In the genomic region with DNA sequence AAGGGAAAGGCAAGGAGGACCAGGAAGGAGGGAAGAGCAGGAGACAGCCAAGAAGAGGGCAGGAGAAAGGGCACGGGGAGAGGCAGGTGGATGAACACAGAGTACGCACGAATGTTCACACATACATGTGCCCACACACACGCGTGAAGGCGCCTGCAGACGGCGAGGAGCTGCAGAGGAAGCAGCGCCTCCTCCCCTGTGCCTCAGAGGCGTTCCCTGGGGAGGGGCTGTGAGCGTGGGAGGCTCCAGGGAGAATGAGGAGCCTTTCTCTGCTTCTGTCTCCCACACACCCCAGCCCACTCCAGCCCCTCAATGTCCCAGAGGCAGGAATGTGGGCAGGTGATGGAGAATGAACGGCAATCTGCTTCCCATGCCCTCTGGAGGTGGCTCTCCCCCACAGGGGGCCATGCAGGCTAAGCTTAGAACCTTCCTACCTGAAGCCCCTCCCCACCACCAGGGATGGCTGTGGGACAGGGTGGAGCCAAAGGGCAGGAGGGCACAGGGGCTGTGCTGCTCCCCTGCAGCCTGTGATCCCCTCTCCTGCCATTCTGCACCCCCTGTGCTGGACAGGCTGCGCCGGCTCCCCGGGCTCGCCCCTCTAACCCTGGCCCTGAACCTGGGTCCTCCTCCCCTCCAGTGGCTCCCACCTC, we compare ENCODE assay signal across 1 cellular context.
TF ChIP-seq lines count a peak whose summit lies in the region.

No MANE protein-coding gene starts in this region.

TF ChIP-seq in GM23338, 12 proteins besides CTCF, POLR2A, EP300 and RAD21:
- TF ChIP-seq, protein P1, sequence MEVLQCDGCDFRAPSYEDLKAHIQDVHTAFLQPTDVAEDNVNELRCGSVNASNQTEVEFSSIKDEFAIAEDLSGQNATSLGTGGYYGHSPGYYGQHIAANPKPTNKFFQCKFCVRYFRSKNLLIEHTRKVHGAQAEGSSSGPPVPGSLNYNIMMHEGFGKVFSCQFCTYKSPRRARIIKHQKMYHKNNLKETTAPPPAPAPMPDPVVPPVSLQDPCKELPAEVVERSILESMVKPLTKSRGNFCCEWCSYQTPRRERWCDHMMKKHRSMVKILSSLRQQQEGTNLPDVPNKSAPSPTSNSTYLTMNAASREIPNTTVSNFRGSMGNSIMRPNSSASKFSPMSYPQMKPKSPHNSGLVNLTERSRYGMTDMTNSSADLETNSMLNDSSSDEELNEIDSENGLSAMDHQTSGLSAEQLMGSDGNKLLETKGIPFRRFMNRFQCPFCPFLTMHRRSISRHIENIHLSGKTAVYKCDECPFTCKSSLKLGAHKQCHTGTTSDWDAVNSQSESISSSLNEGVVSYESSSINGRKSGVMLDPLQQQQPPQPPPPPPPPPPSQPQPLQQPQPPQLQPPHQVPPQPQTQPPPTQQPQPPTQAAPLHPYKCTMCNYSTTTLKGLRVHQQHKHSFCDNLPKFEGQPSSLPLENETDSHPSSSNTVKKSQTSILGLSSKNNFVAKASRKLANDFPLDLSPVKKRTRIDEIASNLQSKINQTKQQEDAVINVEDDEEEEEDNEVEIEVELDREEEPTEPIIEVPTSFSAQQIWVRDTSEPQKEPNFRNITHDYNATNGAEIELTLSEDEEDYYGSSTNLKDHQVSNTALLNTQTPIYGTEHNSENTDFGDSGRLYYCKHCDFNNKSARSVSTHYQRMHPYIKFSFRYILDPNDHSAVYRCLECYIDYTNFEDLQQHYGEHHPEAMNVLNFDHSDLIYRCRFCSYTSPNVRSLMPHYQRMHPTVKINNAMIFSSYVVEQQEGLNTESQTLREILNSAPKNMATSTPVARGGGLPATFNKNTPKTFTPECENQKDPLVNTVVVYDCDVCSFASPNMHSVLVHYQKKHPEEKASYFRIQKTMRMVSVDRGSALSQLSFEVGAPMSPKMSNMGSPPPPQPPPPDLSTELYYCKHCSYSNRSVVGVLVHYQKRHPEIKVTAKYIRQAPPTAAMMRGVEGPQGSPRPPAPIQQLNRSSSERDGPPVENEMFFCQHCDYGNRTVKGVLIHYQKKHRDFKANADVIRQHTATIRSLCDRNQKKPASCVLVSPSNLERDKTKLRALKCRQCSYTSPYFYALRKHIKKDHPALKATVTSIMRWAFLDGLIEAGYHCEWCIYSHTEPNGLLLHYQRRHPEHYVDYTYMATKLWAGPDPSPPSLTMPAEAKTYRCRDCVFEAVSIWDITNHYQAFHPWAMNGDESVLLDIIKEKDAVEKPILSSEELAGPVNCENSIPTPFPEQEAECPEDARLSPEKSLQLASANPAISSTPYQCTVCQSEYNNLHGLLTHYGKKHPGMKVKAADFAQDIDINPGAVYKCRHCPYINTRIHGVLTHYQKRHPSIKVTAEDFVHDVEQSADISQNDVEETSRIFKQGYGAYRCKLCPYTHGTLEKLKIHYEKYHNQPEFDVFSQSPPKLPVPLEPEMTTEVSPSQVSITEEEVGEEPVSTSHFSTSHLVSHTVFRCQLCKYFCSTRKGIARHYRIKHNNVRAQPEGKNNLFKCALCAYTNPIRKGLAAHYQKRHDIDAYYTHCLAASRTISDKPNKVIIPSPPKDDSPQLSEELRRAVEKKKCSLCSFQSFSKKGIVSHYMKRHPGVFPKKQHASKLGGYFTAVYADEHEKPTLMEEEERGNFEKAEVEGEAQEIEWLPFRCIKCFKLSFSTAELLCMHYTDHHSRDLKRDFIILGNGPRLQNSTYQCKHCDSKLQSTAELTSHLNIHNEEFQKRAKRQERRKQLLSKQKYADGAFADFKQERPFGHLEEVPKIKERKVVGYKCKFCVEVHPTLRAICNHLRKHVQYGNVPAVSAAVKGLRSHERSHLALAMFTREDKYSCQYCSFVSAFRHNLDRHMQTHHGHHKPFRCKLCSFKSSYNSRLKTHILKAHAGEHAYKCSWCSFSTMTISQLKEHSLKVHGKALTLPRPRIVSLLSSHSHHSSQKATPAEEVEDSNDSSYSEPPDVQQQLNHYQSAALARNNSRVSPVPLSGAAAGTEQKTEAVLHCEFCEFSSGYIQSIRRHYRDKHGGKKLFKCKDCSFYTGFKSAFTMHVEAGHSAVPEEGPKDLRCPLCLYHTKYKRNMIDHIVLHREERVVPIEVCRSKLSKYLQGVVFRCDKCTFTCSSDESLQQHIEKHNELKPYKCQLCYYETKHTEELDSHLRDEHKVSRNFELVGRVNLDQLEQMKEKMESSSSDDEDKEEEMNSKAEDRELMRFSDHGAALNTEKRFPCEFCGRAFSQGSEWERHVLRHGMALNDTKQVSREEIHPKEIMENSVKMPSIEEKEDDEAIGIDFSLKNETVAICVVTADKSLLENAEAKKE (CRISPR knock-in tag; IDR thresholded peaks at IDR 0.05), result no peak
- no peak for TF ChIP-seq CREB1 (CRISPR knock-in tag; IDR thresholded peaks at IDR 0.05; ENCODE audit: low read depth)
- no peak for TF ChIP-seq ETS1 (IDR thresholded peaks at IDR 0.05)
- TF ChIP-seq REST (IDR thresholded peaks at IDR 0.05; ENCODE audit: unreplicated experiment), result no peak
- TF ChIP-seq JUNB (IDR thresholded peaks at IDR 0.05; ENCODE audit: unreplicated experiment), result no peak
